21 cellular contexts compared by ENCODE assay signal in genomic region chr6:33894438-33894837, GRCh38.
DNase-seq lines count a peak whose midpoint lies in the region; ATAC-seq and TF ChIP-seq lines count a peak whose summit lies in the region.
"Had no signal": no experiment of that assay in that cellular context is flagged by ENCODE, and none has a peak within 500 bp of the region (broad histone marks: within the 10 kb centered on the region; RNA-seq: fewer than 3 reads in every experiment).

No MANE protein-coding gene starts in this region.

- H3K4me1 ChIP-seq in heart right ventricle: peaks cover 0 to 8% (median 0%) of the 10 kb centered on the region in 9 donors

- DNase-seq in AG08395 (ENCODE audit: low spot score) (peak; percentile 59), GM04503 (ENCODE audit: low read depth) (peak; percentile 39), amniotic epithelial cell (ENCODE audit: low read depth) (peak; percentile 49), heart right ventricle (peak in 1 of 2 donors; percentile 22), substantia nigra (lab: John Stamatoyannopoulos, UW) (no peak), mesenteric fat pad (ENCODE audit: low spot score) (no peak), NCI-H128 (lab: John Stamatoyannopoulos, UW; ENCODE audit: unreplicated experiment) (no peak)
- no peak for DNase-seq in NK-92 treated with Interleukin-12 subunit alpha and Interleukin-12 subunit beta, amount 100 ng/mL, for 24 hours (lab: John Stamatoyannopoulos, UW)
- DNase-seq: activated CD4-positive, CD25-positive, alpha-beta regulatory T cell; activated naive CD4-positive, alpha-beta T cell treated with anti-CD3 and anti-CD28 coated beads, Interleukin-2, amount 50 U/mL, for 16 hours; activated T-cell treated with anti-CD3 and anti-CD28 coated beads, Interleukin-2, amount 50 U/mL, for 72 hours; CD8-positive, alpha-beta memory T cell; DMS79 treated with DMSO at 0.1 percent for 48 hours; H7; KG1; MV-4-11; NCI-H187; NCI-H510A; T-helper 9 cell had no signal

- H3K27ac ChIP-seq in heart right ventricle (no peak overlapping the region), substantia nigra (ENCODE audit: low read depth, low read length, poor library complexity, severe bottlenecking) (no peak overlapping the region)
- H3K27ac ChIP-seq: gastroesophageal sphincter had no signal

- no peaks in the 10 kb centered on the region for H3K36me3 ChIP-seq in heart right ventricle
- H3K36me3 ChIP-seq: gastroesophageal sphincter had no signal

- H3K4me3 ChIP-seq in heart right ventricle: no peak overlapping the region
- H3K4me3 ChIP-seq: gastroesophageal sphincter had no signal

- H3K9me3 ChIP-seq in heart right ventricle: no peaks in the 10 kb centered on the region
- H3K9me3 ChIP-seq: gastroesophageal sphincter had no signal

- peaks cover 0 to 40% (median 20%) of the 10 kb centered on the region in 7 donors for H3K27me3 ChIP-seq in heart right ventricle
- H3K27me3 ChIP-seq: gastroesophageal sphincter had no signal

- WGBS in heart right ventricle, 2 donors: 16 to 51% methylated on average over 2 of the region's 2 CpGs

- no peak for TF ChIP-seq CTCF in heart right ventricle (IDR thresholded peaks at IDR 0.05)

- peak; percentile 38 to 91 (median 60) for ATAC-seq in heart right ventricle
- ATAC-seq: gastroesophageal sphincter, sciatic nerve had no signal

- intact Hi-C loops in heart right ventricle (cut with DNase I): no loop called here

Comparison
In these comparisons a context has a peak if more than half of its experiments do, and no peak if none do; other contexts are left out.
1. DNase-seq: peak in AG08395 (single experiment), GM04503 (single experiment) and amniotic epithelial cell (single experiment); none in substantia nigra (0 of 49), mesenteric fat pad (single experiment), NCI-H128 (single experiment) and NK-92 treated with Interleukin-12 subunit alpha and Interleukin-12 subunit beta, amount 100 ng/mL, for 24 hours (single experiment).